ENCODE assay signal across 13 cellular contexts in genomic region chr12:47190271-47190750, GRCh38.
DNase-seq lines count a peak whose midpoint lies in the region; ATAC-seq, FAIRE-seq and TF ChIP-seq lines count a peak whose summit lies in the region.
"Had no signal": no experiment of that assay in that cellular context is flagged by ENCODE, and none has a peak within 500 bp of the region (broad histone marks: within the 10 kb centered on the region; RNA-seq: fewer than 3 reads in every experiment).

No MANE protein-coding gene starts in this region.

- WGBS in GM12878 (ENCODE audit: insufficient coverage, insufficient replicate concordance, low lambda C conversion rate, missing lambda C conversion rate): 4% methylated on average over 3 of the region's 3 CpGs

- RAD21 ChIA-PET in GM12878 (lab: Charles Lee; ENCODE audit: unreplicated experiment): interaction anchor here (1.6 kb wide), 1 partner anchor 17 kb away, joined by 6 read pairs; no protein-coding TSS in a partner anchor

- H3K27me3 ChIP-seq in GM12878 (replicated peaks in 1 of 2; ENCODE audit: control insufficient read depth in 2 of 2, insufficient read depth in 2 of 2, low read length in 1 of 2): no peaks in the 10 kb centered on the region
- H3K27me3 ChIP-seq: BLaER1, heart left ventricle, vagina had no signal

- in situ Hi-C loops in GM12878 (cut with MboI): no loop called here

- TF ChIP-seq EP300 in GM12878 (IDR thresholded peaks at IDR 0.05; ENCODE audit: borderline replicate concordance in 1 of 2, control insufficient read depth in 1 of 2, low read depth in 2 of 2, low read length in 2 of 2): no peak

- BruUV-seq in GM12878 (replicated peaks; lab: Mats Ljungman, UMichigan): no TSS peak

- H3K27ac ChIP-seq in GM12878 (ENCODE audit: control insufficient read depth, insufficient read depth): no peak overlapping the region
- H3K27ac ChIP-seq: BLaER1, heart left ventricle, vagina had no signal

- TF ChIP-seq CTCF in GM12878 (IDR thresholded peaks at IDR 0.05 in 2 of 3, conservative IDR thresholded peaks at IDR 0.05 in 1 of 3; ENCODE audit: control insufficient read depth in 2 of 3, extremely low read depth in 1 of 3, insufficient read depth in 1 of 3, low read depth in 3 of 3, low read length in 3 of 3): no peak

- H3K4me1 ChIP-seq in GM12878 (ENCODE audit: control insufficient read depth, insufficient read depth, low read length): peaks cover 19% of the 10 kb centered on the region

- no peak for FAIRE-seq in GM12878 (lab: Jason Lieb, UNC)

- H3K9ac ChIP-seq in GM12878 (ENCODE audit: control insufficient read depth, insufficient read depth, low read length): no peak overlapping the region
- H3K9ac ChIP-seq: BLaER1 had no signal

- H3K27me3 Mint-ChIP-seq in activated CD4-positive, alpha-beta T cell treated with anti-CD3 and anti-CD28 coated beads, Interleukin-2, amount 10 ng/mL, durations not matched to agents 24 days and 14 days: no peaks in the 10 kb centered on the region

- no peak for TF ChIP-seq POLR2A in GM12878 (IDR thresholded peaks at IDR 0.05; ENCODE audit: low read depth, low read length)

- H3K4me3 Mint-ChIP-seq in activated CD4-positive, alpha-beta T cell treated with anti-CD3 and anti-CD28 coated beads, Interleukin-2, amount 10 ng/mL, durations not matched to agents 24 days and 14 days: peak overlapping the region; percentile 66

- H3K9me3 Mint-ChIP-seq in activated CD4-positive, alpha-beta T cell treated with anti-CD3 and anti-CD28 coated beads, Interleukin-2, amount 10 ng/mL, durations not matched to agents 24 days and 14 days: peaks cover 4% of the 10 kb centered on the region

- H3K79me2 ChIP-seq in GM12878 (ENCODE audit: control insufficient read depth, insufficient read depth, low read length): no peaks in the 10 kb centered on the region

- peak overlapping the region; percentile 81 for H3K27ac Mint-ChIP-seq in activated CD4-positive, alpha-beta T cell treated with anti-CD3 and anti-CD28 coated beads, Interleukin-2, amount 10 ng/mL, durations not matched to agents 24 days and 14 days

- no peak overlapping the region; the same call in 1 of the 2 replicates for H2AFZ ChIP-seq in GM12878 (ENCODE audit: control insufficient read depth, low read depth, low read length)

- no peak for TF ChIP-seq RAD21 in GM12878 (IDR thresholded peaks at IDR 0.05; ENCODE audit: insufficient read depth, low read depth, low read length)

- peak; percentile 61 for ATAC-seq in GM12878

- H3K4me2 ChIP-seq in GM12878 (ENCODE audit: control insufficient read depth, insufficient read depth): peak overlapping the region; percentile 57
- H3K4me2 ChIP-seq: BLaER1 had no signal

- no peaks in the 10 kb centered on the region for H4K20me1 ChIP-seq in GM12878 (ENCODE audit: control insufficient read depth, insufficient read depth)
- H4K20me1 ChIP-seq: BLaER1 had no signal

- H3K36me3 Mint-ChIP-seq in activated CD4-positive, alpha-beta T cell treated with anti-CD3 and anti-CD28 coated beads, Interleukin-2, amount 10 ng/mL, durations not matched to agents 24 days and 14 days (ENCODE audit: low read depth): peaks cover 49% of the 10 kb centered on the region

- H3K4me3 ChIP-seq in GM12878: no peak overlapping the region
- H3K4me3 ChIP-seq: BLaER1, heart left ventricle, skin epidermis, vagina had no signal

- no peak for DNase-seq in activated CD4-positive, alpha-beta T cell treated with anti-CD3 and anti-CD28 coated beads, Interleukin-2, amount 10 ng/mL, durations not matched to agents 24 days and 14 days
- no peak for DNase-seq in activated CD4-positive, alpha-beta T cell treated with anti-CD3 and anti-CD28 coated beads, Interleukin-2, amount 50 U/mL, for 4 hours
- DNase-seq in NCI-H526 (lab: John Stamatoyannopoulos, UW): peak; percentile 83 to 84
- DNase-seq in GM12878 (ENCODE audit: low read depth, low spot score): no peak
- peak in 2 of 3 donors; percentile 27 to 58 for DNase-seq in stimulated activated CD4-positive, alpha-beta T cell treated with anti-CD3 and anti-CD28 coated beads, TNF-alpha, amount 100 ng/mL, for 48 hours (ENCODE audit: low read depth in 3 of 3)
- DNase-seq in anterior cingulate cortex (lab: John Stamatoyannopoulos, UW): no peak
- no peak for DNase-seq in DMS 273 (lab: John Stamatoyannopoulos, UW; ENCODE audit: unreplicated experiment)
- no peak for DNase-seq in NCI-H2227 treated with DMSO at 0.1 percent for 48 hours (lab: John Stamatoyannopoulos, UW)
- DNase-seq: heart left ventricle, NCI-H2029 treated with DMSO at 0.1 percent for 48 hours had no signal

- no peaks in the 10 kb centered on the region for H3K9me3 ChIP-seq in GM12878 (replicated peaks; ENCODE audit: control insufficient read depth, insufficient read depth, low read length)
- H3K9me3 ChIP-seq: BLaER1, heart left ventricle, vagina had no signal

- CTCF ChIA-PET in GM12878 (lab: Yijun Ruan, JAX): no interaction called here

- intact Hi-C loops in activated CD4-positive, alpha-beta T cell treated with anti-CD3 and anti-CD28 coated beads, Interleukin-2, amount 10 ng/mL, durations not matched to agents 24 days and 14 days (cut with micrococcal nuclease): loop anchor here (1.0 to 5.0 kb wide), 3 partner anchors 22 to 158 kb away; no protein-coding TSS in a partner anchor
- intact Hi-C loops in GM12878 (cut with micrococcal nuclease; ENCODE audit: unreplicated experiment): no loop called here

- POLR2A ChIA-PET in GM12878 (lab: Charles Lee): interaction anchor here (0.6 kb wide), 1 partner anchor 97 kb away, joined by 8 read pairs; no protein-coding TSS in a partner anchor

- peaks cover 63% of the 10 kb centered on the region for H3K4me1 Mint-ChIP-seq in activated CD4-positive, alpha-beta T cell treated with anti-CD3 and anti-CD28 coated beads, Interleukin-2, amount 10 ng/mL, durations not matched to agents 24 days and 14 days

- H3K36me3 ChIP-seq in GM12878 (ENCODE audit: control insufficient read depth in 2 of 2, insufficient read depth in 2 of 2, low read length in 1 of 2): no peaks in the 10 kb centered on the region
- H3K36me3 ChIP-seq: BLaER1, heart left ventricle, vagina had no signal

- SMC1A ChIA-PET in GM12878 (lab: Charles Lee; ENCODE audit: uncharacterized antibody, unreplicated experiment): interaction anchor here (0.7 to 1.6 kb wide), 2 partner anchors 23 to 43 kb away, joined by 3 read pairs; no protein-coding TSS in a partner anchor

TF ChIP-seq in GM12878, 131 proteins besides CTCF, POLR2A, EP300 and RAD21 (continues in another document):
- no peak for TF ChIP-seq HDGF (IDR thresholded peaks at IDR 0.05)
- TF ChIP-seq POU2F2 (IDR thresholded peaks at IDR 0.05; ENCODE audit: borderline replicate concordance, low read depth, low read length): peak; percentile 57; the same call in 1 of the 3 replicates
- no peak for TF ChIP-seq ZBTB4 (CRISPR knock-in tag; IDR thresholded peaks at IDR 0.05)
- TF ChIP-seq TCF3 (IDR thresholded peaks at IDR 0.05; ENCODE audit: borderline replicate concordance, insufficient read depth, low read depth, low read length): no peak
- TF ChIP-seq ZSCAN29 (IDR thresholded peaks at IDR 0.05): no peak
- no peak for TF ChIP-seq ETV6 (conservative IDR thresholded peaks at IDR 0.05 in 1 of 2, IDR thresholded peaks at IDR 0.05 in 1 of 2; ENCODE audit: borderline replicate concordance in 1 of 2, low read depth in 1 of 2)
- TF ChIP-seq DPF2 (IDR thresholded peaks at IDR 0.05): no peak
- no peak for TF ChIP-seq SUPT20H (IDR thresholded peaks at IDR 0.05; ENCODE audit: borderline replicate concordance, control insufficient read depth, low read depth, low read length)
- TF ChIP-seq SPI1 (IDR thresholded peaks at IDR 0.05; ENCODE audit: borderline replicate concordance, insufficient read depth, low read depth, low read length): peak; percentile 50; the same call in 1 of the 2 replicates
- no peak for TF ChIP-seq CREB1 (IDR thresholded peaks at IDR 0.05; ENCODE audit: low read depth)
- TF ChIP-seq EED (IDR thresholded peaks at IDR 0.05; ENCODE audit: low read depth): peak; percentile 49
- peak in 1 of 2 experiments; percentile 40; a peak in 2 of 4 replicates for TF ChIP-seq IKZF2 (IDR thresholded peaks at IDR 0.05)
- no peak for TF ChIP-seq ATF2 (IDR thresholded peaks at IDR 0.05; ENCODE audit: low read length)

Comparison
In these comparisons a context has a peak if more than half of its experiments do, and no peak if none do; other contexts are left out.
1. DNase-seq: peak in NCI-H526 (2 of 2) and stimulated activated CD4-positive, alpha-beta T cell treated with anti-CD3 and anti-CD28 coated beads, TNF-alpha, amount 100 ng/mL, for 48 hours (2 of 3); none in activated CD4-positive, alpha-beta T cell treated with anti-CD3 and anti-CD28 coated beads, Interleukin-2, amount 10 ng/mL, durations not matched to agents 24 days and 14 days (single experiment), activated CD4-positive, alpha-beta T cell treated with anti-CD3 and anti-CD28 coated beads, Interleukin-2, amount 50 U/mL, for 4 hours (0 of 2), GM12878 (single experiment), anterior cingulate cortex (0 of 58), DMS 273 (single experiment) and NCI-H2227 treated with DMSO at 0.1 percent for 48 hours (single experiment).